ENCODE assay signal across 9 cellular contexts in genomic region chr6:107786709-107787588, GRCh38. TPM values are rescaled to one million over a fixed set of nuclear protein-coding genes. Genes with fewer than 3 reads are reported as not detected.
A peak's percentile ranks its signal among the peaks of the same experiment; 100 is the strongest.
DNase-seq lines count a peak whose midpoint lies in the region; ATAC-seq, FAIRE-seq and TF ChIP-seq lines count a peak whose summit lies in the region.
"Had no signal": no experiment of that assay in that cellular context is flagged by ENCODE, and none has a peak within 500 bp of the region (broad histone marks: within the 10 kb centered on the region; RNA-seq: fewer than 3 reads in every experiment).

No MANE protein-coding gene starts in this region.

- H3K4me1 Mint-ChIP-seq in memory B cell: peaks cover 29% of the 10 kb centered on the region

- no peaks in the 10 kb centered on the region for H3K4me1 ChIP-seq in stomach

- H3K27ac ChIP-seq in stomach: no peak overlapping the region

- peaks cover 0 to 5% (median 0%) of the 10 kb centered on the region in 3 donors for H3K27me3 ChIP-seq in stomach

- no peak for TF ChIP-seq EP300 in stomach (IDR thresholded peaks at IDR 0.05)

- ATAC-seq in GM21786 (IDR thresholded peaks at IDR 0.05; ENCODE audit: unreplicated experiment) (peak; percentile 86), memory B cell (ENCODE audit: low read depth) (peak; percentile 53), left lobe of liver (no peak)

- 57 to 80% (median 72%) methylated on average over 10 of the region's 10 CpGs for WGBS in stomach, 5 donors

- peak; percentile 56 for FAIRE-seq in GM18507 (lab: Jason Lieb, UNC)

- H3K9me3 Mint-ChIP-seq in memory B cell: no peaks in the 10 kb centered on the region

- no peaks in the 10 kb centered on the region for H3K27me3 Mint-ChIP-seq in memory B cell

- H3K27ac Mint-ChIP-seq in memory B cell: peak overlapping the region; percentile 70

- H3K36me3 Mint-ChIP-seq in memory B cell: no peaks in the 10 kb centered on the region

- no peak for TF ChIP-seq POLR2A in stomach (IDR thresholded peaks at IDR 0.05)

- no peaks in the 10 kb centered on the region for H3K36me3 ChIP-seq in stomach

- DNase-seq in GM18507 (ENCODE audit: extremely low spot score, insufficient read length, low read depth) (peak; percentile 35), NCI-H2196 treated with DMSO at 0.1 percent for 48 hours (lab: John Stamatoyannopoulos, UW; ENCODE audit: unreplicated experiment) (peak; percentile 4), memory B cell (ENCODE audit: low spot score in 2 of 2) (no peak), foreskin fibroblast (no peak), left lobe of liver (ENCODE audit: low spot score) (no peak), Ammon's horn (ENCODE audit: low spot score) (no peak), stomach (no peak)

- TF ChIP-seq CTCF in foreskin fibroblast (IDR thresholded peaks at IDR 0.05; ENCODE audit: low read depth, low read length) (no peak), stomach (IDR thresholded peaks at IDR 0.05) (no peak)

- H3K4me3 Mint-ChIP-seq in memory B cell: peak overlapping the region; percentile 50

- intact Hi-C loops in stomach (cut with DNase I; ENCODE audit: low total_unique reads): no loop called here

- H3K4me3 ChIP-seq in foreskin fibroblast (ENCODE audit: low read depth in 1 of 2, low read length in 2 of 2) (no peak overlapping the region), stomach (no peak overlapping the region)

- no peaks in the 10 kb centered on the region for H3K9me3 ChIP-seq in stomach

RNA-seq across cellular contexts. Expression of gene SCML4, which starts 37.2 kb away (rescaled TPM):
- total RNA-seq in left lobe of liver: 1.1 TPM
- total RNA-seq in stomach: 10 to 100 TPM in 2 of 5 donors, 1 to 10 TPM in 2, not detected in 1; 3.1 to 11.6 (median 7.4) TPM
- 1 to 10 TPM in 1 of 3 donors, under 1 TPM in 2; 0.44 to 1.1 (median 0.55) TPM for polyA plus RNA-seq in stomach
- total RNA-seq: RPMI7951 had no signal

Comparison
In these comparisons a context has a peak if more than half of its experiments do, and no peak if none do; other contexts are left out.
1. DNase-seq: peak in GM18507 (single experiment) and NCI-H2196 treated with DMSO at 0.1 percent for 48 hours (single experiment); none in memory B cell (0 of 2), foreskin fibroblast (0 of 2), left lobe of liver (single experiment), Ammon's horn (single experiment) and stomach (single experiment).